8 cellular contexts compared by ENCODE assay signal in the genomic region with DNA sequence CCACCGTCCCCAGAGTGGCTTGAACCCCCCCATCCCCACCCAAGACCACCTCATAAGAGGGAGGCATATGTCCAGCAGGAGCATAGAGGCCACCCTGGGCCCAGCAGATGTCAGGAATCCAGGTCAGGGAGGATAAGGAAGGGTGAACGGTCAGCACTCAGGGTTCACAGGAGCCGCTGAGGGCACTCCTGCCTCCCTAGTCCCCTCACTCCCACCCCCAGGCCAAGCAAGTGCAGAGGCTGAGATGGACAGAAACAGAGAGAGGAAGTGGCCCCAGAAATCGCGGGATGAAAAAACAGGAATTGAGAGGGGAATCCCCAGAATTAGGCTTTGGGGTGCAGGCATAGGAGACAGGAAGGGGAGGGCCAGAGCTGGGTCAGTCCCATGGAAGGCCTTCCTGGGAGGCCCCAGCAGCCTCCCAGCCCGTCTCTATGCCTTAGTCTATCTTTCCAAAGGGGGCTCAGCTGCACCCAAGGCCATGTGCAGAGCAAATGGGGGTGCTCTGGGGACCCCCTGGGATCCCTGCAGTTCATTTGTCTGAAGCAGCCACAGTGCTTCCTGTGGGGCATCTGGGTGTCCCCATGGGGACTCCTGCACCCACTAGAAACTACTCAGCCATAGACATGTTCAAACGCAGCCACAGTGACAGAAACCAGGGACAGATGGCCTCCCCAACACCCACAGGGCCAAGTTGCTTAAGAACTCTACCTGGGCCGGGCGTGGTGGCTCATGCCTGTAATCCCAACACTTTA. TPM values are rescaled to one million over a fixed set of nuclear protein-coding genes. Genes with fewer than 3 reads are reported as not detected.
A peak's percentile ranks its signal among the peaks of the same experiment; 100 is the strongest.
DNase-seq lines count a peak whose midpoint lies in the region; ATAC-seq and TF ChIP-seq lines count a peak whose summit lies in the region.

No MANE protein-coding gene starts in this region.

- H3F3A ChIP-seq in Loucy (ENCODE audit: low read depth) = peaks cover 3% of the 10 kb centered on the region; the same call in 1 of the 2 replicates

- ATAC-seq in HG03039 (IDR thresholded peaks at IDR 0.05; ENCODE audit: unreplicated experiment) (no peak), HG02970 (IDR thresholded peaks at IDR 0.05; ENCODE audit: low FRiP score, unreplicated experiment) (no peak)

- H3K4me3 ChIP-seq in Loucy (ENCODE audit: low read length, poor library complexity, severe bottlenecking) (peak overlapping the region; percentile 89), coronary artery (peak overlapping the region; percentile 87), osteoblast (ENCODE audit: insufficient read depth, low read length) (peak overlapping the region; percentile 84)

- TF ChIP-seq CTCF in GM20000 (IDR thresholded peaks at IDR 0.05; ENCODE audit: extremely low read depth, missing control alignments) (no peak), Loucy (conservative IDR thresholded peaks at IDR 0.05; ENCODE audit: low read length) (no peak), coronary artery (IDR thresholded peaks at IDR 0.05) (no peak), osteoblast (IDR thresholded peaks at IDR 0.05; ENCODE audit: extremely low read depth, low read depth, low read length) (no peak)

- H3K27me3 ChIP-seq in Loucy (ENCODE audit: insufficient read depth, low read length, poor library complexity, severe bottlenecking) (peaks cover 6% of the 10 kb centered on the region), osteoblast (ENCODE audit: insufficient read depth, low read length) (no peaks in the 10 kb centered on the region)

- H3K79me2 ChIP-seq in Loucy (ENCODE audit: insufficient read depth, low read length) (peaks cover 56% of the 10 kb centered on the region), osteoblast (ENCODE audit: insufficient read depth, low read length) (peaks cover 29% of the 10 kb centered on the region)

- H3K4me2 ChIP-seq in Loucy (ENCODE audit: low read depth, low read length, poor library complexity, severe bottlenecking) (peak overlapping the region; percentile 94), osteoblast (ENCODE audit: insufficient read depth, low read length) (peak overlapping the region; percentile 82)

- H3K4me1 ChIP-seq in ES-I3 (ENCODE audit: insufficient read depth, low read length) (peaks cover 19% of the 10 kb centered on the region), Loucy (ENCODE audit: insufficient read depth, low read length, poor library complexity, severe bottlenecking) (peaks cover 46% of the 10 kb centered on the region), osteoblast (ENCODE audit: insufficient read depth, low read length) (peaks cover 21% of the 10 kb centered on the region)

- H3K9me3 ChIP-seq in ES-I3 (ENCODE audit: control insufficient read depth, insufficient read depth, low read length) = no peaks in the 10 kb centered on the region
- peaks cover 2% of the 10 kb centered on the region; the same call in 1 of the 2 replicates for H3K9me3 ChIP-seq in Loucy (ENCODE audit: insufficient read depth, low read depth, low read length)
- no peaks in the 10 kb centered on the region for H3K9me3 ChIP-seq in osteoblast (ENCODE audit: low read depth, low read length)

- H3K27ac ChIP-seq in coronary artery = peak overlapping the region; percentile 88 to 92
- peak overlapping the region; percentile 23 for H3K27ac ChIP-seq in osteoblast (ENCODE audit: low read depth, low read length)

- H2AFZ ChIP-seq in Loucy (ENCODE audit: low read length) (no peak overlapping the region), osteoblast (ENCODE audit: low read length) (no peak overlapping the region)

- peaks cover 5% of the 10 kb centered on the region; the same call in 1 of the 2 replicates for H3K36me3 ChIP-seq in ES-I3 (ENCODE audit: insufficient read depth, low read length)
- peaks cover 20% of the 10 kb centered on the region; the same call in 1 of the 2 replicates for H3K36me3 ChIP-seq in Loucy (ENCODE audit: insufficient read depth, low read length)
- H3K36me3 ChIP-seq in osteoblast (ENCODE audit: insufficient read depth, low read length) = peaks cover 16% of the 10 kb centered on the region

- H4K20me1 ChIP-seq in Loucy (ENCODE audit: insufficient read depth, low read length, poor library complexity, severe bottlenecking) (peaks cover 55% of the 10 kb centered on the region), osteoblast (ENCODE audit: insufficient read depth, low read length) (peaks cover 10% of the 10 kb centered on the region)

- peak; percentile 72 for DNase-seq in GM20000 (ENCODE audit: low spot score)
- no peak for DNase-seq in coronary artery (ENCODE audit: low spot score)
- peak; percentile 88 for DNase-seq in osteoblast (ENCODE audit: insufficient read length, low spot score, missing footprints)
- DNase-seq in H4 (ENCODE audit: low spot score) = no peak

- H3K9ac ChIP-seq in ES-I3 (ENCODE audit: low read depth, low read length) (peak overlapping the region; percentile 70; the same call in 1 of the 2 replicates), Loucy (ENCODE audit: low read depth, low read length, poor library complexity, severe bottlenecking) (peak overlapping the region; percentile 93)

- H3K9me2 ChIP-seq in Loucy (replicated peaks; ENCODE audit: low read depth, low read length) = no peaks in the 10 kb centered on the region

RNA-seq across cellular contexts. Expression of a gene that starts 1.7 kb away (rescaled TPM):
- 24.6 and 29.8 TPM in 2 replicates for total RNA-seq in osteoblast
- total RNA-seq in H4 (2014; rRNA removed; shearing (Covaris generic)) = 20.0 and 29.8 TPM in 2 replicates

RNA-seq across cellular contexts. Expression of a gene that starts 26.9 kb away (rescaled TPM):
- not detected in 2 replicates for total RNA-seq in osteoblast
- total RNA-seq in H4 (2014; rRNA removed; shearing (Covaris generic)) = not detected in 2 replicates

RNA-seq across cellular contexts. Expression of a gene that starts 39.9 kb away (rescaled TPM):
- total RNA-seq in osteoblast = 4.0 and 4.1 TPM in 2 replicates
- total RNA-seq in H4 (2014; rRNA removed; shearing (Covaris generic)) = 0.85 and 1.1 TPM in 2 replicates

RNA-seq across cellular contexts. Expression of a gene that starts 53.8 kb away (rescaled TPM):
- total RNA-seq in osteoblast = 46.0 and 48.9 TPM in 2 replicates
- total RNA-seq in H4 (2014; rRNA removed; shearing (Covaris generic)) = 158 and 163 TPM in 2 replicates

RNA-seq across cellular contexts. Expression of a gene that starts 56.3 kb away (rescaled TPM):
- 73.5 and 81.3 TPM in 2 replicates for total RNA-seq in osteoblast
- 12.0 and 15.5 TPM in 2 replicates for total RNA-seq in H4 (2014; rRNA removed; shearing (Covaris generic))

Comparison
In these comparisons a context has a peak if more than half of its experiments do, and no peak if none do; other contexts are left out.
1. DNase-seq: peak in GM20000 (single experiment) and osteoblast (single experiment); none in coronary artery (single experiment) and H4 (single experiment).
2. Peak in every context shown above with its lines, with median percentiles within 50 percentile points of each other: H3K4me3 ChIP-seq.